Comparison of ENCODE assay signal across 26 cellular contexts in the genomic region with DNA sequence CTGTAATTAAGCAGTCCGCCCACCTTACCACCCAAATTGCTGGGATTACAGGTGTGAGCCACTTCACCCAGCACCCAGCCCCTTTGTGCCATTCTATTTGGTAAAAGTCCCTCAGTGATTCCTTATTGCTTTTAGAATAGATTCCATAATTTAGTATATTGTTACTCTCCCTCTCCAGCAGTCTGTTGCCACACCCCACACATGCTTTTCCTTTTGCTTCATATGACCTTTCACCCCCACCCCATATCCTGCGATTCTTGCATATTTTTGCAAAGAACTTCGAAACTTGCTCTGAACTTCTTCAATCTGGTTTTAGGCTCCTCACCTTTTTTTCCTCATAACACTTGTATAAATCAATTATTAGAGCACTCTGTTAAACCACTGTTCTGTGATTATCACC.
"Had no signal": no experiment of that assay in that cellular context is flagged by ENCODE, and none has a peak within 500 bp of the region (broad histone marks: within the 10 kb centered on the region; RNA-seq: fewer than 3 reads in every experiment).

No MANE protein-coding gene starts in this region.

- H3K79me2 ChIP-seq: hepatocyte had no signal

- H3K27ac ChIP-seq: gastroesophageal sphincter, hepatocyte, prostate gland, testis, uterus, WERI-Rb-1 had no signal

- DNase-seq: activated CD4-positive, alpha-beta memory T cell treated with anti-CD3 and anti-CD28 coated beads for 36 hours; activated CD4-positive, alpha-beta T cell treated with anti-CD3 and anti-CD28 coated beads, Interleukin-2, amount 10 ng/mL, durations not matched to agents 24 days and 14 days; activated CD4-positive, CD25-positive, alpha-beta regulatory T cell treated with anti-CD3 and anti-CD28 coated beads, Interleukin-2, amount 50 U/mL, for 72 hours; activated CD8-positive, alpha-beta memory T cell treated with anti-CD3 and anti-CD28 coated beads, Interleukin-2, amount 50 U/mL, for 4 hours; activated effector memory CD4-positive, alpha-beta T cell treated with anti-CD3 and anti-CD28 coated beads, Interleukin-2, amount 50 U/mL, for 16 hours; activated naive CD4-positive, alpha-beta T cell treated with anti-CD3 and anti-CD28 coated beads for 36 hours; activated T-cell treated with anti-CD3 and anti-CD28 coated beads, Interleukin-2, amount 50 U/mL, for 1 hour; effector CD8-positive, alpha-beta T cell; kidney; mucosa of descending colon; retina; stimulated activated CD4-positive, alpha-beta T cell treated with anti-CD3 and anti-CD28 coated beads, Interleukin-2, amount 100 ng/mL, for 48 hours; stimulated activated naive CD4-positive, alpha-beta T cell treated with Interleukin-2 at 50 U/mL for 16 hours; T-helper 17 cell; T1000; testis; trophoblast cell; uterus; WERI-Rb-1 had no signal

- H3K4me2 ChIP-seq: hepatocyte had no signal

- H3K9me3 ChIP-seq: gastroesophageal sphincter, mucosa of descending colon, prostate gland, testis, uterus had no signal

- H3K4me1 ChIP-seq: prostate gland, testis, uterus had no signal

- H2AFZ ChIP-seq: hepatocyte had no signal

- H3K36me3 ChIP-seq: prostate gland, uterus had no signal

- FAIRE-seq: bronchial epithelial cell, colon had no signal

- H3K4me3 ChIP-seq: gastroesophageal sphincter, hepatocyte, lung, mucosa of descending colon, prostate gland, testis, uterus had no signal

- H3K27me3 ChIP-seq: gastroesophageal sphincter, hepatocyte, testis, uterus had no signal

- ATAC-seq: gastroesophageal sphincter; mucosa of descending colon; natural killer cell treated with Interleukin-12 subunit alpha and Interleukin-12 subunit beta and Interleukin-15 and Interleukin-18, amount 100 ng/mL, for 72 hours; T-helper 17 cell had no signal
